1 cellular context compared by ENCODE assay signal in the genomic region with DNA sequence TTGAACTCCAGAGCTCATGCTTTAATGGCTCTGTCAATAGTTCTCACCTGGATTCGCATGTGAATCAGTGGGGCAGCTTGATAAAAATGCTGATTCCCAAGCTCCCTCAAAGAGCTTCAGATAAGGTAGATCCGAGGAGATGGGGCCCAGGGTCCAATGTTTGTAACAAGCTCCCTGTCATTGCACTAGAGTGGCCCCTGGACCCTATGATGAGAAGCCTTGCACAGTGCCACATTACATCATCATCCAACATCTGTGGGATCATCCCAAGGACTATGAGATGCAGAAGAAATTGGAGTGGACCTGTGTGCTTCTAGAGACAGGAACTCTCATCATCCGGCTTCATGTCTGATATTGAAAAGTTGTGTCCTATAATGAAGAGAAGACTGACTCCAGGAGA.
TF ChIP-seq lines count a peak whose summit lies in the region.

No MANE protein-coding gene starts in this region.

TF ChIP-seq in HepG2, 621 proteins besides CTCF, POLR2A, EP300 and RAD21 (continued from another document and continues in another):
- TF ChIP-seq IKZF4 (CRISPR knock-in tag; IDR thresholded peaks at IDR 0.05; ENCODE audit: borderline replicate concordance, low read depth, not compliant biosample characterization) (no peak), HCFC1 (IDR thresholded peaks at IDR 0.05; ENCODE audit: low read depth, low read length) (no peak), SRSF9 (IDR thresholded peaks at IDR 0.05; ENCODE audit: borderline replicate concordance, insufficient read depth, low read depth, low read length, poor library complexity, severe bottlenecking) (no peak), EED (CRISPR knock-in tag; IDR thresholded peaks at IDR 0.05) (no peak), ZNF563 (CRISPR knock-in tag; IDR thresholded peaks at IDR 0.05) (no peak), DR1 (CRISPR knock-in tag; IDR thresholded peaks at IDR 0.05) (no peak), ZNF558 (CRISPR knock-in tag; IDR thresholded peaks at IDR 0.05; ENCODE audit: borderline replicate concordance) (no peak), ZFP36L2 (CRISPR knock-in tag; IDR thresholded peaks at IDR 0.05) (no peak), FOXJ3 (CRISPR knock-in tag; IDR thresholded peaks at IDR 0.05; ENCODE audit: borderline replicate concordance) (no peak), MEF2D (CRISPR knock-in tag; IDR thresholded peaks at IDR 0.05) (no peak), GLI4 (CRISPR knock-in tag; IDR thresholded peaks at IDR 0.05; ENCODE audit: borderline replicate concordance) (0 out of 2 replicates have a peak, but pooled peaks have one; percentile 11), ZNF337 (CRISPR knock-in tag; IDR thresholded peaks at IDR 0.05; ENCODE audit: borderline replicate concordance, low read depth) (no peak), HNF4A (CRISPR knock-in tag; IDR thresholded peaks at IDR 0.05) (peak; percentile 61), HNF4G (IDR thresholded peaks at IDR 0.05; ENCODE audit: borderline replicate concordance, low read depth, low read length) (0 out of 2 replicates have a peak, but pooled peaks have one; percentile 38), HNF4G (CRISPR knock-in tag; IDR thresholded peaks at IDR 0.05; ENCODE audit: borderline replicate concordance, low read depth) (no peak), CEBPB (IDR thresholded peaks at IDR 0.05; ENCODE audit: borderline replicate concordance, low read depth, low read length) (0 out of 2 replicates have a peak, but pooled peaks have one; percentile 38), CEBPG (CRISPR knock-in tag; IDR thresholded peaks at IDR 0.05) (0 out of 2 replicates have a peak, but pooled peaks have one; percentile 16), PCBP2 (optimal IDR thresholded peaks at IDR 0.05; ENCODE audit: low read depth, low read length, poor library complexity, severe bottlenecking) (no peak), HDAC2 (CRISPR knock-in tag; IDR thresholded peaks at IDR 0.05) (no peak), ZNF816 (CRISPR knock-in tag; IDR thresholded peaks at IDR 0.05; ENCODE audit: borderline replicate concordance) (no peak), ZSCAN25 (CRISPR knock-in tag; IDR thresholded peaks at IDR 0.05) (no peak), ZNF446 (CRISPR knock-in tag; IDR thresholded peaks at IDR 0.05) (no peak), NFE2L1 (CRISPR knock-in tag; IDR thresholded peaks at IDR 0.05; ENCODE audit: borderline replicate concordance) (no peak), FLYWCH1 (CRISPR knock-in tag; IDR thresholded peaks at IDR 0.05) (no peak), ZMYM3 (CRISPR knock-in tag; IDR thresholded peaks at IDR 0.05) (0 out of 2 replicates have a peak, but pooled peaks have one; percentile 23), ZNF44 (CRISPR knock-in tag; IDR thresholded peaks at IDR 0.05) (no peak), ZNF761 (CRISPR knock-in tag; conservative IDR thresholded peaks at IDR 0.05) (no peak), ATAD3A (CRISPR knock-in tag; IDR thresholded peaks at IDR 0.05) (no peak), HNRNPK (IDR thresholded peaks at IDR 0.05; ENCODE audit: low read depth, low read length, poor library complexity, severe bottlenecking) (no peak), HDAC6 (IDR thresholded peaks at IDR 0.05; ENCODE audit: low read depth, low read length) (no peak), ETV5 (CRISPR knock-in tag; IDR thresholded peaks at IDR 0.05; ENCODE audit: borderline replicate concordance) (no peak)
- TF ChIP-seq, protein P1, sequence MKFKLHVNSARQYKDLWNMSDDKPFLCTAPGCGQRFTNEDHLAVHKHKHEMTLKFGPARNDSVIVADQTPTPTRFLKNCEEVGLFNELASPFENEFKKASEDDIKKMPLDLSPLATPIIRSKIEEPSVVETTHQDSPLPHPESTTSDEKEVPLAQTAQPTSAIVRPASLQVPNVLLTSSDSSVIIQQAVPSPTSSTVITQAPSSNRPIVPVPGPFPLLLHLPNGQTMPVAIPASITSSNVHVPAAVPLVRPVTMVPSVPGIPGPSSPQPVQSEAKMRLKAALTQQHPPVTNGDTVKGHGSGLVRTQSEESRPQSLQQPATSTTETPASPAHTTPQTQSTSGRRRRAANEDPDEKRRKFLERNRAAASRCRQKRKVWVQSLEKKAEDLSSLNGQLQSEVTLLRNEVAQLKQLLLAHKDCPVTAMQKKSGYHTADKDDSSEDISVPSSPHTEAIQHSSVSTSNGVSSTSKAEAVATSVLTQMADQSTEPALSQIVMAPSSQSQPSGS (CRISPR knock-in tag; IDR thresholded peaks at IDR 0.05) = 0 out of 2 replicates have a peak, but pooled peaks have one; percentile 37
- TF ChIP-seq, protein P2, sequence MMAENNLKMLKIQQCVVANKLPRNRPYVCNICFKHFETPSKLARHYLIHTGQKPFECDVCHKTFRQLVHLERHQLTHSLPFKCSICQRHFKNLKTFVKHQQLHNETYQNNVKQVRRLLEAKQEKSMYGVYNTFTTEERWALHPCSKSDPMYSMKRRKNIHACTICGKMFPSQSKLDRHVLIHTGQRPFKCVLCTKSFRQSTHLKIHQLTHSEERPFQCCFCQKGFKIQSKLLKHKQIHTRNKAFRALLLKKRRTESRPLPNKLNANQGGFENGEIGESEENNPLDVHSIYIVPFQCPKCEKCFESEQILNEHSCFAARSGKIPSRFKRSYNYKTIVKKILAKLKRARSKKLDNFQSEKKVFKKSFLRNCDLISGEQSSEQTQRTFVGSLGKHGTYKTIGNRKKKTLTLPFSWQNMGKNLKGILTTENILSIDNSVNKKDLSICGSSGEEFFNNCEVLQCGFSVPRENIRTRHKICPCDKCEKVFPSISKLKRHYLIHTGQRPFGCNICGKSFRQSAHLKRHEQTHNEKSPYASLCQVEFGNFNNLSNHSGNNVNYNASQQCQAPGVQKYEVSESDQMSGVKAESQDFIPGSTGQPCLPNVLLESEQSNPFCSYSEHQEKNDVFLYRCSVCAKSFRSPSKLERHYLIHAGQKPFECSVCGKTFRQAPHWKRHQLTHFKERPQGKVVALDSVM (CRISPR knock-in tag; IDR thresholded peaks at IDR 0.05) = no peak
- TF ChIP-seq, protein P3, sequence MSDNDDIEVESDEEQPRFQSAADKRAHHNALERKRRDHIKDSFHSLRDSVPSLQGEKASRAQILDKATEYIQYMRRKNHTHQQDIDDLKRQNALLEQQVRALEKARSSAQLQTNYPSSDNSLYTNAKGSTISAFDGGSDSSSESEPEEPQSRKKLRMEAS (IDR thresholded peaks at IDR 0.05) = no peak
- TF ChIP-seq, protein P4, sequence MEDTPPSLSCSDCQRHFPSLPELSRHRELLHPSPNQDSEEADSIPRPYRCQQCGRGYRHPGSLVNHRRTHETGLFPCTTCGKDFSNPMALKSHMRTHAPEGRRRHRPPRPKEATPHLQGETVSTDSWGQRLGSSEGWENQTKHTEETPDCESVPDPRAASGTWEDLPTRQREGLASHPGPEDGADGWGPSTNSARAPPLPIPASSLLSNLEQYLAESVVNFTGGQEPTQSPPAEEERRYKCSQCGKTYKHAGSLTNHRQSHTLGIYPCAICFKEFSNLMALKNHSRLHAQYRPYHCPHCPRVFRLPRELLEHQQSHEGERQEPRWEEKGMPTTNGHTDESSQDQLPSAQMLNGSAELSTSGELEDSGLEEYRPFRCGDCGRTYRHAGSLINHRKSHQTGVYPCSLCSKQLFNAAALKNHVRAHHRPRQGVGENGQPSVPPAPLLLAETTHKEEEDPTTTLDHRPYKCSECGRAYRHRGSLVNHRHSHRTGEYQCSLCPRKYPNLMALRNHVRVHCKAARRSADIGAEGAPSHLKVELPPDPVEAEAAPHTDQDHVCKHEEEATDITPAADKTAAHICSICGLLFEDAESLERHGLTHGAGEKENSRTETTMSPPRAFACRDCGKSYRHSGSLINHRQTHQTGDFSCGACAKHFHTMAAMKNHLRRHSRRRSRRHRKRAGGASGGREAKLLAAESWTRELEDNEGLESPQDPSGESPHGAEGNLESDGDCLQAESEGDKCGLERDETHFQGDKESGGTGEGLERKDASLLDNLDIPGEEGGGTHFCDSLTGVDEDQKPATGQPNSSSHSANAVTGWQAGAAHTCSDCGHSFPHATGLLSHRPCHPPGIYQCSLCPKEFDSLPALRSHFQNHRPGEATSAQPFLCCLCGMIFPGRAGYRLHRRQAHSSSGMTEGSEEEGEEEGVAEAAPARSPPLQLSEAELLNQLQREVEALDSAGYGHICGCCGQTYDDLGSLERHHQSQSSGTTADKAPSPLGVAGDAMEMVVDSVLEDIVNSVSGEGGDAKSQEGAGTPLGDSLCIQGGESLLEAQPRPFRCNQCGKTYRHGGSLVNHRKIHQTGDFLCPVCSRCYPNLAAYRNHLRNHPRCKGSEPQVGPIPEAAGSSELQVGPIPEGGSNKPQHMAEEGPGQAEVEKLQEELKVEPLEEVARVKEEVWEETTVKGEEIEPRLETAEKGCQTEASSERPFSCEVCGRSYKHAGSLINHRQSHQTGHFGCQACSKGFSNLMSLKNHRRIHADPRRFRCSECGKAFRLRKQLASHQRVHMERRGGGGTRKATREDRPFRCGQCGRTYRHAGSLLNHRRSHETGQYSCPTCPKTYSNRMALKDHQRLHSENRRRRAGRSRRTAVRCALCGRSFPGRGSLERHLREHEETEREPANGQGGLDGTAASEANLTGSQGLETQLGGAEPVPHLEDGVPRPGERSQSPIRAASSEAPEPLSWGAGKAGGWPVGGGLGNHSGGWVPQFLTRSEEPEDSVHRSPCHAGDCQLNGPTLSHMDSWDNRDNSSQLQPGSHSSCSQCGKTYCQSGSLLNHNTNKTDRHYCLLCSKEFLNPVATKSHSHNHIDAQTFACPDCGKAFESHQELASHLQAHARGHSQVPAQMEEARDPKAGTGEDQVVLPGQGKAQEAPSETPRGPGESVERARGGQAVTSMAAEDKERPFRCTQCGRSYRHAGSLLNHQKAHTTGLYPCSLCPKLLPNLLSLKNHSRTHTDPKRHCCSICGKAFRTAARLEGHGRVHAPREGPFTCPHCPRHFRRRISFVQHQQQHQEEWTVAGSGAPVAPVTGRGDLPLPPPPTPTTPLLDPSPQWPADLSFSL (CRISPR knock-in tag; IDR thresholded peaks at IDR 0.05) = no peak
- TF ChIP-seq, protein P5, sequence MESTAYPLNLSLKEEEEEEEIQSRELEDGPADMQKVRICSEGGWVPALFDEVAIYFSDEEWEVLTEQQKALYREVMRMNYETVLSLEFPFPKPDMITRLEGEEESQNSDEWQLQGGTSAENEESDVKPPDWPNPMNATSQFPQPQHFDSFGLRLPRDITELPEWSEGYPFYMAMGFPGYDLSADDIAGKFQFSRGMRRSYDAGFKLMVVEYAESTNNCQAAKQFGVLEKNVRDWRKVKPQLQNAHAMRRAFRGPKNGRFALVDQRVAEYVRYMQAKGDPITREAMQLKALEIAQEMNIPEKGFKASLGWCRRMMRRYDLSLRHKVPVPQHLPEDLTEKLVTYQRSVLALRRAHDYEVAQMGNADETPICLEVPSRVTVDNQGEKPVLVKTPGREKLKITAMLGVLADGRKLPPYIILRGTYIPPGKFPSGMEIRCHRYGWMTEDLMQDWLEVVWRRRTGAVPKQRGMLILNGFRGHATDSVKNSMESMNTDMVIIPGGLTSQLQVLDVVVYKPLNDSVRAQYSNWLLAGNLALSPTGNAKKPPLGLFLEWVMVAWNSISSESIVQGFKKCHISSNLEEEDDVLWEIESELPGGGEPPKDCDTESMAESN (CRISPR knock-in tag; conservative IDR thresholded peaks at IDR 0.05) = no peak
- TF ChIP-seq, protein P6, sequence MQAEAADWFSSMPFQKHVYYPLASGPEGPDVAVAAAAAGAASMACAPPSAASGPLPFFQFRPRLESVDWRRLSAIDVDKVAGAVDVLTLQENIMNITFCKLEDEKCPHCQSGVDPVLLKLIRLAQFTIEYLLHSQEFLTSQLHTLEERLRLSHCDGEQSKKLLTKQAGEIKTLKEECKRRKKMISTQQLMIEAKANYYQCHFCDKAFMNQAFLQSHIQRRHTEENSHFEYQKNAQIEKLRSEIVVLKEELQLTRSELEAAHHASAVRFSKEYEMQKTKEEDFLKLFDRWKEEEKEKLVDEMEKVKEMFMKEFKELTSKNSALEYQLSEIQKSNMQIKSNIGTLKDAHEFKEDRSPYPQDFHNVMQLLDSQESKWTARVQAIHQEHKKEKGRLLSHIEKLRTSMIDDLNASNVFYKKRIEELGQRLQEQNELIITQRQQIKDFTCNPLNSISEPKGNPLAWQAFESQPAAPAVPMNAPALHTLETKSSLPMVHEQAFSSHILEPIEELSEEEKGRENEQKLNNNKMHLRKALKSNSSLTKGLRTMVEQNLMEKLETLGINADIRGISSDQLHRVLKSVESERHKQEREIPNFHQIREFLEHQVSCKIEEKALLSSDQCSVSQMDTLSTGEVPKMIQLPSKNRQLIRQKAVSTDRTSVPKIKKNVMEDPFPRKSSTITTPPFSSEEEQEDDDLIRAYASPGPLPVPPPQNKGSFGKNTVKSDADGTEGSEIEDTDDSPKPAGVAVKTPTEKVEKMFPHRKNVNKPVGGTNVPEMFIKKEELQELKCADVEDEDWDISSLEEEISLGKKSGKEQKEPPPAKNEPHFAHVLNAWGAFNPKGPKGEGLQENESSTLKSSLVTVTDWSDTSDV (CRISPR knock-in tag; IDR thresholded peaks at IDR 0.05) = no peak
- TF ChIP-seq, protein P7, sequence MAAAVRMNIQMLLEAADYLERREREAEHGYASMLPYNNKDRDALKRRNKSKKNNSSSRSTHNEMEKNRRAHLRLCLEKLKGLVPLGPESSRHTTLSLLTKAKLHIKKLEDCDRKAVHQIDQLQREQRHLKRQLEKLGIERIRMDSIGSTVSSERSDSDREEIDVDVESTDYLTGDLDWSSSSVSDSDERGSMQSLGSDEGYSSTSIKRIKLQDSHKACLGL (CRISPR knock-in tag; IDR thresholded peaks at IDR 0.05) = no peak
- TF ChIP-seq, protein P8, sequence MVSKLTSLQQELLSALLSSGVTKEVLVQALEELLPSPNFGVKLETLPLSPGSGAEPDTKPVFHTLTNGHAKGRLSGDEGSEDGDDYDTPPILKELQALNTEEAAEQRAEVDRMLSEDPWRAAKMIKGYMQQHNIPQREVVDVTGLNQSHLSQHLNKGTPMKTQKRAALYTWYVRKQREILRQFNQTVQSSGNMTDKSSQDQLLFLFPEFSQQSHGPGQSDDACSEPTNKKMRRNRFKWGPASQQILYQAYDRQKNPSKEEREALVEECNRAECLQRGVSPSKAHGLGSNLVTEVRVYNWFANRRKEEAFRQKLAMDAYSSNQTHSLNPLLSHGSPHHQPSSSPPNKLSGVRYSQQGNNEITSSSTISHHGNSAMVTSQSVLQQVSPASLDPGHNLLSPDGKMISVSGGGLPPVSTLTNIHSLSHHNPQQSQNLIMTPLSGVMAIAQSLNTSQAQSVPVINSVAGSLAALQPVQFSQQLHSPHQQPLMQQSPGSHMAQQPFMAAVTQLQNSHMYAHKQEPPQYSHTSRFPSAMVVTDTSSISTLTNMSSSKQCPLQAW (CRISPR knock-in tag; IDR thresholded peaks at IDR 0.05) = no peak
- TF ChIP-seq, protein P9, sequence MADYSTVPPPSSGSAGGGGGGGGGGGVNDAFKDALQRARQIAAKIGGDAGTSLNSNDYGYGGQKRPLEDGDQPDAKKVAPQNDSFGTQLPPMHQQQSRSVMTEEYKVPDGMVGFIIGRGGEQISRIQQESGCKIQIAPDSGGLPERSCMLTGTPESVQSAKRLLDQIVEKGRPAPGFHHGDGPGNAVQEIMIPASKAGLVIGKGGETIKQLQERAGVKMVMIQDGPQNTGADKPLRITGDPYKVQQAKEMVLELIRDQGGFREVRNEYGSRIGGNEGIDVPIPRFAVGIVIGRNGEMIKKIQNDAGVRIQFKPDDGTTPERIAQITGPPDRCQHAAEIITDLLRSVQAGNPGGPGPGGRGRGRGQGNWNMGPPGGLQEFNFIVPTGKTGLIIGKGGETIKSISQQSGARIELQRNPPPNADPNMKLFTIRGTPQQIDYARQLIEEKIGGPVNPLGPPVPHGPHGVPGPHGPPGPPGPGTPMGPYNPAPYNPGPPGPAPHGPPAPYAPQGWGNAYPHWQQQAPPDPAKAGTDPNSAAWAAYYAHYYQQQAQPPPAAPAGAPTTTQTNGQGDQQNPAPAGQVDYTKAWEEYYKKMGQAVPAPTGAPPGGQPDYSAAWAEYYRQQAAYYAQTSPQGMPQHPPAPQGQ (CRISPR knock-in tag; IDR thresholded peaks at IDR 0.05; ENCODE audit: borderline replicate concordance) = 0 out of 2 replicates have a peak, but pooled peaks have one; percentile 51
